Comparison of ENCODE assay signal across 19 cellular contexts in the genomic region with DNA sequence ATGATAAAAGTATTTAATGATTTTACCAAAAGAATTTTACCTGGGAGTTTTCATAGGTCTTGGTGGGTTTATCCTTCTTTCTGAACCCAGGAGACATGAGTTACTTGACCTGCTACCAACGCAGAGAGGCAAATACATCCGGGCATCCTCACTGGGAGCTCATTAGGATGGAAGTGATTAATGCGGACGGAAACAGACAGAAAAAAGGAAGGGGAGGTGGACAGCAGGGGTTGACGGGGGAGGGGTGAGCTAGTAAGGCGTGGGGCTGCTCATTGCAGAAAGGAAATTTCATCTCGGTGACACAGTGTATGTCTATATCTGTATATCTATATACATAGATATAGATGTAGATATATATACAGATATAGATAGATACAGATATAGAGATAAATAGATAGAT.
"Had no signal": no experiment of that assay in that cellular context is flagged by ENCODE, and none has a peak within 500 bp of the region (broad histone marks: within the 10 kb centered on the region; RNA-seq: fewer than 3 reads in every experiment).

No MANE protein-coding gene starts in this region.

- ATAC-seq: gastrocnemius medialis, left cardiac atrium, left ventricle myocardium superior had no signal

- H3K4me3 ChIP-seq: esophagus muscularis mucosa, gastrocnemius medialis, lung, right atrium auricular region, suprapubic skin, thyroid gland, upper lobe of left lung, uterus had no signal

- H3K27me3 ChIP-seq: gastrocnemius medialis, right atrium auricular region, suprapubic skin, thyroid gland, upper lobe of left lung, uterus had no signal

- H3K4me1 ChIP-seq: esophagus muscularis mucosa, gastrocnemius medialis, right atrium auricular region, suprapubic skin, thyroid gland, upper lobe of left lung, uterus had no signal

- H3K36me3 ChIP-seq: esophagus muscularis mucosa, gastrocnemius medialis, right atrium auricular region, suprapubic skin, thyroid gland, upper lobe of left lung, uterus had no signal

- DNase-seq: effector memory CD4-positive, alpha-beta T cell; gastrocnemius medialis; immature natural killer cell; kidney; left cardiac atrium; left ventricle myocardium superior; mesenchymal stem cell; naive B cell; small intestine; stimulated activated CD4-positive, alpha-beta T cell treated with anti-CD3 and anti-CD28 coated beads, Interleukin-12 subunit alpha, Interleukin-12 subunit beta, amount 100 ng/mL, for 4 hours; stimulated activated naive CD4-positive, alpha-beta T cell; thyroid gland; uterus had no signal

- H3K27ac ChIP-seq: epithelial cell of prostate, esophagus muscularis mucosa, gastrocnemius medialis, right atrium auricular region, suprapubic skin, thyroid gland, upper lobe of left lung, uterus had no signal

- H3K9me3 ChIP-seq: esophagus muscularis mucosa, gastrocnemius medialis, right atrium auricular region, thyroid gland, upper lobe of left lung, uterus had no signal
